ENCODE assay signal across 11 cellular contexts in the genomic region with DNA sequence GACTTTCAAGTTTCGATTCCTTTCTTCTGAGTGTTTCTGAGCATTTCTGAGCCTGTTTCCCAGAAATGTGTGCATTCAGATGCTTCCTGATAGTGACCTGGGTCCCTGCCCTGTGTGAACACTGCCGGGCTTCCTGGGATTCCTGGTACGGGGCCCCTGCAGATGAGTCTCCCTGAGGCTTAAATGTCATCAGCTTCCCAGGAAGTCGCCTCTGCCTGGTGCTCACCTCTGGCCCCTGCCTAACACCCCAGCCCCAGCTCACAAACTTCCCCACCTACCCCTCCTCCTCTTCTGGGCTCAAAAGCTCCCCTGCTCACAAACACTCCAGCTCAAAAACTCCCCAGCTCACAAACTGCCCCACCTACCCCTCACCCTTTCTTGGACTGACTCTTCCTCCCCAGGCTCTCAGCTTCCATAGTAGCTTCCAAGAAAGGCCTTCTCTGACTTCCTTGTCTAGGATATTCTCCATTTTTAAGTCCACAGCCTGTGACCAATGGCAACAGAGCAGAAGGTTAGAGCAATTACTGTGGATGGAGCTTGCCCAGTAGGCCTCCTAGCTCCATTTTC. TPM values are rescaled to one million over a fixed set of nuclear protein-coding genes. Genes with fewer than 3 reads are reported as not detected.
A peak's percentile ranks its signal among the peaks of the same experiment; 100 is the strongest.
DNase-seq lines count a peak whose midpoint lies in the region; TF ChIP-seq lines count a peak whose summit lies in the region.
"Had no signal": no experiment of that assay in that cellular context is flagged by ENCODE, and none has a peak within 500 bp of the region (broad histone marks: within the 10 kb centered on the region; RNA-seq: fewer than 3 reads in every experiment).

No MANE protein-coding gene starts in this region.

- H3K4me1 Mint-ChIP-seq in T-helper 2 cell treated with Interferon-gamma antibody and Interleukin-4, amounts not matched to agents 5 μg/mL and 100 μg/mL, for 36 hours (ENCODE audit: low read depth): peaks cover 6% of the 10 kb centered on the region
- peaks cover 10% of the 10 kb centered on the region for H3K4me1 Mint-ChIP-seq in activated CD4-positive, alpha-beta memory T cell treated with anti-CD3 and anti-CD28 coated beads, Interleukin-2, amount 10 ng/mL, durations not matched to agents 7 days and 5 days

- H3K27me3 ChIP-seq in spleen (replicated peaks in 1 of 7): no peaks in the 10 kb centered on the region

- peak overlapping the region; percentile 3 for H3K4me3 Mint-ChIP-seq in T-helper 2 cell treated with Interferon-gamma antibody and Interleukin-4, amounts not matched to agents 5 μg/mL and 100 μg/mL, for 36 hours
- H3K4me3 Mint-ChIP-seq in activated CD4-positive, alpha-beta memory T cell treated with anti-CD3 and anti-CD28 coated beads, Interleukin-2, amount 10 ng/mL, durations not matched to agents 7 days and 5 days: no peak overlapping the region
- H3K4me3 Mint-ChIP-seq: IgD-negative memory B cell had no signal

- WGBS in spleen, 5 donors: 48 to 85% (median 67%) methylated on average over 4 of the region's 4 CpGs

- CTCF ChIA-PET in activated CD4-positive, alpha-beta memory T cell treated with anti-CD3 and anti-CD28 coated beads, Interleukin-2, amount 10 ng/mL, durations not matched to agents 7 days and 5 days (lab: Charles Lee): interaction anchor here (1.1 kb wide), 1 partner anchor 65 kb away, joined by 3 read pairs; no protein-coding TSS in a partner anchor

- no peaks in the 10 kb centered on the region for H3K36me3 ChIP-seq in spleen

- POLR2A ChIA-PET in activated CD4-positive, alpha-beta memory T cell treated with anti-CD3 and anti-CD28 coated beads, Interleukin-2, amount 10 ng/mL, durations not matched to agents 7 days and 5 days (lab: Charles Lee): no interaction called here

- no peaks in the 10 kb centered on the region for H3K9me3 ChIP-seq in spleen

- intact Hi-C loops in spleen (cut with DNase I; ENCODE audit: low total_unique reads): no loop called here

- TF ChIP-seq POLR2A in spleen (IDR thresholded peaks at IDR 0.05): no peak

- no peak for DNase-seq in T-helper 2 cell treated with Interferon-gamma antibody and Interleukin-4, amounts not matched to agents 5 μg/mL and 100 μg/mL, for 36 hours (ENCODE audit: low spot score)
- DNase-seq in T-helper 2 cell (no peak), fibroblast of villous mesenchyme (ENCODE audit: low read depth) (peak; percentile 90), spleen (peak; percentile 10), T-helper 9 cell (no peak), activated gamma-delta T cell (lab: John Stamatoyannopoulos, UW) (no peak), RKO (ENCODE audit: low spot score) (no peak)
- DNase-seq in activated CD4-positive, alpha-beta memory T cell treated with anti-CD3 and anti-CD28 coated beads, Interleukin-2, amount 10 ng/mL, durations not matched to agents 7 days and 5 days: no peak
- DNase-seq: 8988T, activated T-cell treated with anti-CD3 and anti-CD28 coated beads for 4 hours had no signal

- H3K27ac Mint-ChIP-seq in T-helper 2 cell treated with Interferon-gamma antibody and Interleukin-4, amounts not matched to agents 5 μg/mL and 100 μg/mL, for 36 hours: peak overlapping the region; percentile 0
- peak overlapping the region; percentile 78 for H3K27ac Mint-ChIP-seq in activated CD4-positive, alpha-beta memory T cell treated with anti-CD3 and anti-CD28 coated beads, Interleukin-2, amount 10 ng/mL, durations not matched to agents 7 days and 5 days
- H3K27ac Mint-ChIP-seq: IgD-negative memory B cell had no signal

- H3K4me3 ChIP-seq in fibroblast of villous mesenchyme (ENCODE audit: low read depth, low read length): no peak overlapping the region
- H3K4me3 ChIP-seq in spleen: no peak overlapping the region

- H3K27me3 Mint-ChIP-seq in T-helper 2 cell treated with Interferon-gamma antibody and Interleukin-4, amounts not matched to agents 5 μg/mL and 100 μg/mL, for 36 hours (ENCODE audit: low read depth): peaks cover 3% of the 10 kb centered on the region
- H3K27me3 Mint-ChIP-seq in activated CD4-positive, alpha-beta memory T cell treated with anti-CD3 and anti-CD28 coated beads, Interleukin-2, amount 10 ng/mL, durations not matched to agents 7 days and 5 days: peaks cover 4% of the 10 kb centered on the region
- H3K27me3 Mint-ChIP-seq: IgD-negative memory B cell had no signal

- H3K36me3 Mint-ChIP-seq in T-helper 2 cell treated with Interferon-gamma antibody and Interleukin-4, amounts not matched to agents 5 μg/mL and 100 μg/mL, for 36 hours (ENCODE audit: low read depth): no peaks in the 10 kb centered on the region
- H3K36me3 Mint-ChIP-seq in activated CD4-positive, alpha-beta memory T cell treated with anti-CD3 and anti-CD28 coated beads, Interleukin-2, amount 10 ng/mL, durations not matched to agents 7 days and 5 days (ENCODE audit: low read depth): no peaks in the 10 kb centered on the region
- H3K36me3 Mint-ChIP-seq: IgD-negative memory B cell had no signal

- TF ChIP-seq CTCF in fibroblast of villous mesenchyme (IDR thresholded peaks at IDR 0.05; ENCODE audit: insufficient read depth, low read depth, low read length) (no peak), spleen (IDR thresholded peaks at IDR 0.05 in 8 of 11, conservative IDR thresholded peaks at IDR 0.05 in 3 of 11) (no peak)

- H3K4me1 ChIP-seq in spleen: peaks cover 0 to 20% (median 4%) of the 10 kb centered on the region in 6 donors

- H3K27ac ChIP-seq in spleen: peak overlapping the region in 5 of 8 donors; percentile 27 to 54 (median 40)

- H3K9me3 Mint-ChIP-seq in T-helper 2 cell treated with Interferon-gamma antibody and Interleukin-4, amounts not matched to agents 5 μg/mL and 100 μg/mL, for 36 hours: no peaks in the 10 kb centered on the region
- H3K9me3 Mint-ChIP-seq in activated CD4-positive, alpha-beta memory T cell treated with anti-CD3 and anti-CD28 coated beads, Interleukin-2, amount 10 ng/mL, durations not matched to agents 7 days and 5 days: no peaks in the 10 kb centered on the region
- H3K9me3 Mint-ChIP-seq: IgD-negative memory B cell had no signal

RNA-seq across cellular contexts. Expression of a gene that starts 42.0 kb away (rescaled TPM):
- total RNA-seq in activated CD4-positive, alpha-beta memory T cell treated with anti-CD3 and anti-CD28 coated beads, Interleukin-2, amount 10 ng/mL, durations not matched to agents 7 days and 5 days: under 1 TPM; 0.33 to 0.38 TPM
- total RNA-seq in fibroblast of villous mesenchyme (1,041 and 2,020 TPM in 2 replicates), spleen (100 to 1,000 TPM in 1 of 7 donors, 10 to 100 TPM in 6; 60.2 to 167 (median 87.6) TPM)
- polyA plus RNA-seq in spleen: 10 to 100 TPM in 2 of 3 donors, 1 to 10 TPM in 1; 9.3 to 35.3 (median 19.8) TPM

Comparison
In these comparisons a context has a peak if more than half of its experiments do, and no peak if none do; other contexts are left out.
1. DNase-seq: peak in fibroblast of villous mesenchyme (single experiment) and spleen (single experiment); none in T-helper 2 cell treated with Interferon-gamma antibody and Interleukin-4, amounts not matched to agents 5 μg/mL and 100 μg/mL, for 36 hours (single experiment), T-helper 2 cell (0 of 5), activated CD4-positive, alpha-beta memory T cell treated with anti-CD3 and anti-CD28 coated beads, Interleukin-2, amount 10 ng/mL, durations not matched to agents 7 days and 5 days (single experiment), T-helper 9 cell (single experiment), activated gamma-delta T cell (single experiment) and RKO (single experiment).
2. RNA of a gene that starts 42.0 kb away (total RNA-seq): 1,041 to 2,020 TPM in fibroblast of villous mesenchyme and 60.2 to 167 TPM in spleen; 0.33 to 0.38 TPM in activated CD4-positive, alpha-beta memory T cell treated with anti-CD3 and anti-CD28 coated beads, Interleukin-2, amount 10 ng/mL, durations not matched to agents 7 days and 5 days; every median in the first group is over 10 times any median in the second.